In the genomic region with DNA sequence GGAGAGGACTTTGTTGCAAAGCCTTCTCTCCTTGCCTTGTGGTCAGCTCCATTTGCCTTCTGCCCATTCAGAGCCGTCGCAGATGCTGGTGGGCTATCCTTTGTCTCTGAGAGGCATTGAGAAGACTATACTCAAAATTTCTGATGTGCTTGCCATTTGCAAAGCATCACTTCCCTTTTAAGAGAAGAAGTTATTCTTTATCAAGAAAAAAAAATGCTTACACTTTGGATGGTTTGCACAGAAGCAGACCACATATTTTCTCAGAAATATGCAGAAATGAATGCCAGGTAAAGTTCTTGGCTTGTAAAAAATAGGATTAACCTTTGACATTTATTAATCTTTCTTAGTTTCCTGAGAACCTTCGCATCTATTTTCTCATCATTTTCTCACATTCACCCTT, we compare ENCODE assay signal across 23 cellular contexts.
"Had no signal": no experiment of that assay in that cellular context is flagged by ENCODE, and none has a peak within 500 bp of the region (broad histone marks: within the 10 kb centered on the region; RNA-seq: fewer than 3 reads in every experiment).

No MANE protein-coding gene starts in this region.

- H3K27ac ChIP-seq: brain microvascular endothelial cell, cardiac muscle cell, PC-9, SK-N-MC, WERI-Rb-1 had no signal

- H2AFZ ChIP-seq: PC-9 had no signal

- DNase-seq: activated CD4-positive, alpha-beta memory T cell treated with anti-CD3 and anti-CD28 coated beads, Interleukin-2, amount 10 ng/mL, durations not matched to agents 7 days and 5 days; activated CD4-positive, alpha-beta T cell treated with anti-CD3 and anti-CD28 coated beads for 36 hours; activated CD4-positive, alpha-beta T cell treated with anti-CD3 and anti-CD28 coated beads, Interleukin-2, amount 50 U/mL, for 1 hour; activated gamma-delta T cell; activated naive CD4-positive, alpha-beta T cell treated with anti-CD3 and anti-CD28 coated beads for 36 hours; activated T-cell treated with anti-CD3 and anti-CD28 coated beads for 4 hours; activated T-cell treated with anti-CD3 and anti-CD28 coated beads, Interleukin-2, amount 50 U/mL, for 48 hours; brain microvascular endothelial cell; cerebellar nuclear complex; Kasumi-1; KBM-7; NCI-H1105; NCI-H1694 treated with DMSO at 0.1 percent for 48 hours; NCI-H2029 treated with DMSO at 0.1 percent for 48 hours; NCI-H510A treated with DMSO at 0.1 percent for 48 hours; NK-92 treated with Interleukin-12 subunit alpha and Interleukin-12 subunit beta, amount 100 ng/mL, for 24 hours; PC-9; SHP77 treated with DMSO at 0.1 percent for 48 hours; T-helper 1 cell; WERI-Rb-1 had no signal

- H3K36me3 ChIP-seq: brain microvascular endothelial cell, cardiac muscle cell, WERI-Rb-1 had no signal

- H3K4me2 ChIP-seq: PC-9 had no signal

- H3K4me3 ChIP-seq: cardiac muscle cell, PC-9, SK-N-MC had no signal

- H3K27me3 ChIP-seq: brain microvascular endothelial cell had no signal

- ATAC-seq: activated CD4-positive, alpha-beta T cell treated with anti-CD3 and anti-CD28 coated beads for 36 hours; activated T-helper 17 cell treated with anti-CD3 and anti-CD28 coated beads, Interleukin-2, amount 50 U/mL, for 72 hours had no signal
